In genomic region chr3:25021816-25022215, GRCh38 we compare ENCODE assay signal across 9 cellular contexts.
DNase-seq lines count a peak whose midpoint lies in the region; ATAC-seq and TF ChIP-seq lines count a peak whose summit lies in the region.
"Had no signal": no experiment of that assay in that cellular context is flagged by ENCODE, and none has a peak within 500 bp of the region (broad histone marks: within the 10 kb centered on the region; RNA-seq: fewer than 3 reads in every experiment).

No MANE protein-coding gene starts in this region.

- no peaks in the 10 kb centered on the region for H3K27me3 ChIP-seq in adrenal gland

- no peak for TF ChIP-seq POLR2A in adrenal gland (IDR thresholded peaks at IDR 0.05)

- H3K9me3 ChIP-seq in adrenal gland (replicated peaks in 1 of 3): no peaks in the 10 kb centered on the region

- H3K4me3 ChIP-seq in adrenal gland: no peak overlapping the region

- intact Hi-C loops in adrenal gland (cut with DNase I): no loop called here
- intact Hi-C loops in left ventricle myocardium superior (cut with micrococcal nuclease): loop anchor here (10.0 kb wide), 1 partner anchor 573 kb away; no protein-coding TSS in a partner anchor

- 70 to 77% (median 73%) methylated on average over 3 of the region's 3 CpGs for WGBS in adrenal gland, 4 donors

- H3K27ac ChIP-seq in adrenal gland: no peak overlapping the region

- H3K36me3 ChIP-seq in adrenal gland (replicated peaks in 1 of 2): no peaks in the 10 kb centered on the region

- DNase-seq in H4 (ENCODE audit: low spot score) (peak; percentile 19), adrenal gland (peak in 1 of 7 donors; percentile 6), left ventricle myocardium superior (no peak), smooth muscle cell of the brain vasculature (ENCODE audit: low read depth, low spot score) (peak; percentile 44), anterior cingulate cortex (lab: John Stamatoyannopoulos, UW) (no peak), HCEC 1CT (no peak)
- no peak for DNase-seq in activated naive CD4-positive, alpha-beta T cell (lab: John Stamatoyannopoulos, UW)
- DNase-seq: SHP77 treated with DMSO at 0.1 percent for 48 hours had no signal

- ATAC-seq in left ventricle myocardium superior: peak; percentile 51
- no peak for ATAC-seq in GM19023 (IDR thresholded peaks at IDR 0.05; ENCODE audit: unreplicated experiment)

- peak; percentile 25 to 52 (median 48) for TF ChIP-seq CTCF in adrenal gland (IDR thresholded peaks at IDR 0.05)

- no peaks in the 10 kb centered on the region for H3K4me1 ChIP-seq in adrenal gland (replicated peaks in 1 of 2)

Comparison
In these comparisons a context has a peak if more than half of its experiments do, and no peak if none do; other contexts are left out.
1. DNase-seq: peak in H4 (single experiment) and smooth muscle cell of the brain vasculature (single experiment); none in left ventricle myocardium superior (single experiment), activated naive CD4-positive, alpha-beta T cell (0 of 4), anterior cingulate cortex (0 of 58) and HCEC 1CT (single experiment).